ENCODE assay signal across 21 cellular contexts in the genomic region with DNA sequence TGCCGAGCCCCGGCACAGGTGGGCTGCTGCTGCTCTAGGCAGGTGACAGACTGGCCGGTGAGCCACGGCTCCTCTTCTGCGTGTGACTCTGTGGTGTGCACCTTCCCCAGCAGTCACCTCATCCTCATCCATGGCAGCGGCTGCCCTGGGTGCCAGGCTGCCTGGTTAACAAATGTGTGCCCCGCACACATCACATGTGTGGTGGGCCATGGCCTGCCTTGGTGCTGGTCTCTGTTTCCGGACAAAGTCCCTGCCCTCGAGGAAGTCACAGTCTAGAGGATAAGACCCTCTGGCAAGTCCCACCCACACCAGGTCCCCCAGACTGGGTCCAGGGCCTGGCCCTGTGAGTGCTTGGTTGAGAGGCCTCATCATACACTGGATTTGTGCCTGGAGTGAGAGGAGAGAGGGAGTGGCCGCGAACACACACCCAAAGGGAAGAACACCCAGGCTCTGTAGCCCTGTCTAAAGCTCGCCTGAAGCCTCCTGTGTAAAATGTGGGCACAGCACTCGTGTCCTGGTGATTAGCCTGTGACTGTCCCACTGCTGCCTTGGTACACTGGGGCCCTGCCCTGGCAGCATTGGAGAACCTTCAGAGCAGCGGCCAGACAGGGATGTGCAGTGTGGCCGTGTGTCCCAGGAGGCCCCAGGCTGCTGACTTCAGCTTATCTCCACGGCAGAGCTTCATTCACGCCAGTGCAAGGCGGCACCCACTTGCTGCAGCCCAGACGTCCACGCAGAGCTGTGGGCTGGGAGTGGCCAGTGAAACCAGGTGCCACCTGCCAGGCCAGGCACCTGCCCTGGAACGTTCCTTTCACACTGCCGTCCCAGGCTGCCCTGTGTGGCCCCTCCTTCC.
DNase-seq lines count a peak whose midpoint lies in the region; ATAC-seq and TF ChIP-seq lines count a peak whose summit lies in the region.
"Had no signal": no experiment of that assay in that cellular context is flagged by ENCODE, and none has a peak within 500 bp of the region (broad histone marks: within the 10 kb centered on the region; RNA-seq: fewer than 3 reads in every experiment).

No MANE protein-coding gene starts in this region.

- no peak overlapping the region for H4K8ac ChIP-seq in IMR-90 (ENCODE audit: low read depth in 2 of 2, low read length in 2 of 2)

- TF ChIP-seq CTCF in IMR-90 (conservative IDR thresholded peaks at IDR 0.05; ENCODE audit: low read depth, low read length) (no peak), WTC11 (IDR thresholded peaks at IDR 0.05) (no peak), stomach (IDR thresholded peaks at IDR 0.05) (no peak)

- H3K23ac ChIP-seq in IMR-90 (ENCODE audit: low read depth, low read length), result no peak overlapping the region

- H3K4me1 ChIP-seq in IMR-90 (ENCODE audit: control insufficient read depth, insufficient read depth, low read length) (peaks cover 2% of the 10 kb centered on the region; the same call in 1 of the 2 replicates), stomach (peaks cover 5 to 25% (median 22%) of the 10 kb centered on the region in 4 donors)
- H3K4me1 ChIP-seq: BLaER1 treated with 17β-estradiol and CSF1 and Interleukin-3, amounts not matched to agents 10 nM and 100 nM; SJCRH30 had no signal

- no peak overlapping the region for H4K5ac ChIP-seq in IMR-90 (ENCODE audit: low read depth, low read length)

- H3K9me3 Mint-ChIP-seq in WTC11, result no peaks in the 10 kb centered on the region
- H3K9me3 Mint-ChIP-seq: endodermal cell; stimulated activated naive CD8-positive, alpha-beta T cell treated with anti-CD3 and anti-CD28 coated beads, Interleukin-15, Interleukin-2, amounts not matched to agents 100 ng/mL and 50 ng/mL, for 24 hours had no signal

- no peak overlapping the region for H3K4me3 ChIP-seq in IMR-90 (ENCODE audit: insufficient read depth, low read depth, low read length)
- peak overlapping the region in 1 of 4 donors; percentile 11 for H3K4me3 ChIP-seq in stomach
- H3K4me3 ChIP-seq: BLaER1 treated with 17β-estradiol and CSF1 and Interleukin-3, amounts not matched to agents 10 nM and 100 nM; SJCRH30; smooth muscle cell had no signal

- dilution Hi-C loops in IMR-90 (cut with HindIII; ENCODE audit: low sequenced_read_pairs, unreplicated experiment), result no loop called here

- H3K9me1 ChIP-seq in IMR-90 (ENCODE audit: insufficient read depth, low read length), result 0 out of 2 replicates have a peak, but pooled peaks cover 8% of the 10 kb centered on the region

- no peak overlapping the region for H2AFZ ChIP-seq in IMR-90 (replicated peaks; ENCODE audit: low read length, poor library complexity)

- CTCF ChIA-PET in IMR-90 (lab: Yijun Ruan, JAX) (no interaction called here), WTC11 (lab: Charles Lee) (interaction anchor here (1.9 kb wide), 1 partner anchor 20 kb away, joined by 4 read pairs; no protein-coding TSS in a partner anchor)

- TF ChIP-seq RAD21 in IMR-90 (IDR thresholded peaks at IDR 0.05; ENCODE audit: low read length), result no peak

- ATAC-seq in IMR-90 (ENCODE audit: low read depth), result no peak
- ATAC-seq in WTC11, result no peak
- peak; percentile 79 for ATAC-seq in left colon

- H3K14ac ChIP-seq in IMR-90 (replicated peaks; ENCODE audit: low read depth, low read length), result no peak overlapping the region

- intact Hi-C loops in IMR-90 (cut with micrococcal nuclease) (no loop called here), left colon (cut with DNase I, micrococcal nuclease) (no loop called here), stomach (cut with DNase I; ENCODE audit: low total_unique reads) (no loop called here)

- H3K9me3 ChIP-seq in IMR-90 (ENCODE audit: control insufficient read depth, insufficient read depth, low read length), result no peaks in the 10 kb centered on the region
- H3K9me3 ChIP-seq in stomach, result no peaks in the 10 kb centered on the region
- H3K9me3 ChIP-seq: BLaER1 treated with 17β-estradiol and CSF1 and Interleukin-3, amounts not matched to agents 10 nM and 100 nM; SJCRH30 had no signal

- no peak overlapping the region for H2AK5ac ChIP-seq in IMR-90 (ENCODE audit: low read depth, low read length)

- H2BK120ac ChIP-seq in IMR-90 (ENCODE audit: low read depth, low read length), result no peak overlapping the region

- H2BK15ac ChIP-seq in IMR-90 (ENCODE audit: low read depth, low read length), result no peak overlapping the region

- no peak overlapping the region for H3K4ac ChIP-seq in IMR-90 (ENCODE audit: low read depth, low read length)

- H3K27me3 ChIP-seq in IMR-90 (ENCODE audit: control insufficient read depth, insufficient read depth, low read length) (no peaks in the 10 kb centered on the region), stomach (no peaks in the 10 kb centered on the region)
- H3K27me3 ChIP-seq: BLaER1 treated with 17β-estradiol and CSF1 and Interleukin-3, amounts not matched to agents 10 nM and 100 nM; SJCRH30 had no signal

- no peaks in the 10 kb centered on the region for H3K36me3 Mint-ChIP-seq in WTC11
- H3K36me3 Mint-ChIP-seq: activated naive CD8-positive, alpha-beta T cell had no signal

- DNase-seq in IMR-90 (no peak), WTC11 (ENCODE audit: low spot score) (peak; percentile 5), left colon (peak; percentile 52 to 72), stomach (peak; percentile 82), epidermal melanocyte (ENCODE audit: insufficient read length, low spot score) (no peak), SIG-M5 treated with dmso at 0.1 percent for 504 hours (lab: John Stamatoyannopoulos, UW; ENCODE audit: unreplicated experiment) (no peak), 8988T (no peak)
- DNase-seq: activated CD4-positive, alpha-beta T cell treated with anti-CD3 and anti-CD28 coated beads for 48 hours; caudate nucleus; DMS79; endodermal cell; KBM-7; midbrain; NCI-H1105 treated with DMSO at 0.1 percent for 48 hours; occipital lobe; SJCRH30; T1000 had no signal

- H4K20me1 ChIP-seq in IMR-90 (ENCODE audit: insufficient read depth, low read length), result peaks cover 17% of the 10 kb centered on the region

- TF ChIP-seq POLR2A in IMR-90 (IDR thresholded peaks at IDR 0.05; ENCODE audit: low read depth, low read length) (no peak), stomach (IDR thresholded peaks at IDR 0.05) (no peak)

- H3K79me1 ChIP-seq in IMR-90 (ENCODE audit: low read depth in 1 of 2, low read length in 2 of 2), result peaks cover 4 to 23% of the 10 kb centered on the region in 2 experiments; a peak in 2 of 4 replicates

- no peak for TF ChIP-seq EP300 in stomach (IDR thresholded peaks at IDR 0.05)

- H3K4me1 Mint-ChIP-seq in WTC11, result peaks cover 18% of the 10 kb centered on the region

- H3K36me3 ChIP-seq in IMR-90 (ENCODE audit: control insufficient read depth, insufficient read depth, low read length) (no peaks in the 10 kb centered on the region), stomach (peaks cover 0 to 11% (median 6%) of the 10 kb centered on the region in 4 donors)
- H3K36me3 ChIP-seq: SJCRH30 had no signal

- peak overlapping the region; percentile 88 for H3K27ac Mint-ChIP-seq in WTC11
- H3K27ac Mint-ChIP-seq: activated naive CD8-positive, alpha-beta T cell; endodermal cell; stimulated activated naive CD8-positive, alpha-beta T cell treated with anti-CD3 and anti-CD28 coated beads, Interleukin-15, Interleukin-2, amounts not matched to agents 100 ng/mL and 50 ng/mL, for 24 hours had no signal

- no peak overlapping the region for H4K91ac ChIP-seq in IMR-90 (ENCODE audit: insufficient read depth, low read depth, low read length)

- H3K9ac ChIP-seq in IMR-90 (ENCODE audit: low read depth, low read length), result no peak overlapping the region
- H3K9ac ChIP-seq: BLaER1 treated with 17β-estradiol and CSF1 and Interleukin-3, amounts not matched to agents 10 nM and 100 nM had no signal

- H2BK20ac ChIP-seq in IMR-90 (ENCODE audit: low read depth, low read length), result no peak overlapping the region

- no peak overlapping the region for H3K56ac ChIP-seq in IMR-90 (ENCODE audit: extremely low read depth, insufficient read depth, low read length)

- no peak overlapping the region for H2BK5ac ChIP-seq in IMR-90 (ENCODE audit: low read depth, low read length, poor library complexity, severe bottlenecking)

- POLR2A ChIA-PET in IMR-90 (lab: Charles Lee; ENCODE audit: unreplicated experiment), result no interaction called here
- POLR2A ChIA-PET in WTC11 (lab: Charles Lee), result no interaction called here

- WGBS in IMR-90 (ENCODE audit: extremely low coverage in 2 of 2, insufficient read length in 1 of 2), 2 experiments, result 85% methylated on average over 16 of the region's 22 CpGs; no CpG with 5 or more reads in 1 of the 2 experiments
- WGBS in stomach, 5 donors, result 47 to 75% (median 57%) methylated on average over 17 to 22 of the region's 22 CpGs

- no peak overlapping the region for H3K4me3 Mint-ChIP-seq in WTC11
- H3K4me3 Mint-ChIP-seq: activated naive CD8-positive, alpha-beta T cell; endodermal cell; stimulated activated naive CD8-positive, alpha-beta T cell treated with anti-CD3 and anti-CD28 coated beads, Interleukin-15, Interleukin-2, amounts not matched to agents 100 ng/mL and 50 ng/mL, for 24 hours had no signal

- H3K4me2 ChIP-seq in IMR-90 (ENCODE audit: low read depth, low read length), result no peak overlapping the region
- H3K4me2 ChIP-seq: BLaER1 treated with 17β-estradiol and CSF1 and Interleukin-3, amounts not matched to agents 10 nM and 100 nM; smooth muscle cell had no signal

- H2AK9ac ChIP-seq in IMR-90 (replicated peaks; ENCODE audit: low read depth, low read length, poor library complexity), result peak overlapping the region; percentile 45

- H3K27me3 Mint-ChIP-seq in WTC11 (ENCODE audit: low read depth), result no peaks in the 10 kb centered on the region; the same call in 1 of the 2 replicates
- H3K27me3 Mint-ChIP-seq: activated naive CD8-positive, alpha-beta T cell; stimulated activated naive CD8-positive, alpha-beta T cell treated with anti-CD3 and anti-CD28 coated beads, Interleukin-15, Interleukin-2, amounts not matched to agents 100 ng/mL and 50 ng/mL, for 24 hours had no signal

- no TSS peak for BruUV-seq in IMR-90 (replicated peaks; lab: Mats Ljungman, UMichigan)

- H3K27ac ChIP-seq in IMR-90 (ENCODE audit: insufficient read depth, low read length) (no peak overlapping the region), stomach (peak overlapping the region; percentile 16 to 84 (median 74))
- H3K27ac ChIP-seq: BLaER1 treated with 17β-estradiol and CSF1 and Interleukin-3, amounts not matched to agents 10 nM and 100 nM; SJCRH30 had no signal

- in situ Hi-C loops in IMR-90 (cut with MboI; ENCODE audit: low sequenced_read_pairs), result no loop called here

- no peak overlapping the region for H3K18ac ChIP-seq in IMR-90 (ENCODE audit: low read depth, low read length)

TF ChIP-seq in IMR-90, 13 proteins besides CTCF, POLR2A, EP300 and RAD21 (continues in another document):
- TF ChIP-seq SMC3 (IDR thresholded peaks at IDR 0.05; ENCODE audit: low read depth, low read length) (no peak), MAZ (IDR thresholded peaks at IDR 0.05; ENCODE audit: borderline replicate concordance, low read depth, low read length) (no peak), BHLHE40 (IDR thresholded peaks at IDR 0.05; ENCODE audit: low read depth, low read length) (no peak), CHD1 (IDR thresholded peaks at IDR 0.05; ENCODE audit: low read depth, low read length) (no peak)

TF ChIP-seq in WTC11, 78 proteins besides CTCF, POLR2A, EP300 and RAD21 (continues in another document):
- TF ChIP-seq HMGA2 (CRISPR knock-in tag; IDR thresholded peaks at IDR 0.05), result no peak

Comparison
In these comparisons a context has a peak if more than half of its experiments do, and no peak if none do; other contexts are left out.
1. DNase-seq: peak in WTC11 (single experiment), left colon (2 of 2) and stomach (single experiment); none in IMR-90 (single experiment), epidermal melanocyte (single experiment), SIG-M5 treated with dmso at 0.1 percent for 504 hours (single experiment) and 8988T (single experiment).